In the genomic region with DNA sequence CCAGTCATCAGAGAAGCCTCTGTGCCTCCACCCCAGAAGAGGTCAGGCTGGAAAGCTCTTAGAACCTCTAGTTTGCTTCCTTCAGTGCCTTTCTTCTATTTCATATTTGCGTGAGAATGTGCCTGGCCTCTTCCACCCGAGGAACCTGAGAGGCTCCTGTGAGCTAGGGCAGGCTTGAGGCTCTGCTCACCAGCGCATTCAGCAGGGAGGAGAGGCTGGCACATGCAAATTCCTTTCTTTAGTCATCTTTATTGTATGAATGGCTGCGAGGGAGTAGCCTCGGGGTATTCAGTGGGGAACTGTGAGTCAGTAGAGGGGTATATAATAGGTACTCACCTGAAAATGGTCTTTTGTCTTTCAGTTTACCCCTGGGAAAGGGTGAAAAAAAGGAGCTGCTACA, we compare ENCODE assay signal across 12 cellular contexts.
A peak's percentile ranks its signal among the peaks of the same experiment; 100 is the strongest.
DNase-seq lines count a peak whose midpoint lies in the region; ATAC-seq and TF ChIP-seq lines count a peak whose summit lies in the region.
"Had no signal": no experiment of that assay in that cellular context is flagged by ENCODE, and none has a peak within 500 bp of the region (broad histone marks: within the 10 kb centered on the region; RNA-seq: fewer than 3 reads in every experiment).

No MANE protein-coding gene starts in this region.

- H3K27me3 ChIP-seq in A673 (replicated peaks; ENCODE audit: insufficient read depth, low read depth, low read length, poor library complexity): peaks cover 24% of the 10 kb centered on the region
- no peaks in the 10 kb centered on the region for H3K27me3 ChIP-seq in HUES64 (ENCODE audit: insufficient read depth, low read length)
- no peaks in the 10 kb centered on the region for H3K27me3 ChIP-seq in kidney epithelial cell (ENCODE audit: control insufficient read depth, insufficient read depth, low read length)

- peaks cover 19% of the 10 kb centered on the region for H3K4me1 ChIP-seq in A673 (ENCODE audit: insufficient read depth, low read length, poor library complexity, severe bottlenecking)
- peaks cover 64% of the 10 kb centered on the region for H3K4me1 ChIP-seq in HUES64 (ENCODE audit: insufficient read depth, low read length)

- peak; percentile 39 for DNase-seq in A673 (ENCODE audit: low spot score)
- peak; percentile 53 for DNase-seq in amniotic epithelial cell (ENCODE audit: low read depth)
- DNase-seq in kidney epithelial cell (ENCODE audit: low read depth): peak; percentile 56
- DNase-seq in amygdala (lab: John Stamatoyannopoulos, UW): no peak
- no peak for DNase-seq in NCI-H774 (lab: John Stamatoyannopoulos, UW)
- DNase-seq: activated T-cell treated with anti-CD3 and anti-CD28 coated beads for 4 hours; central memory CD4-positive, alpha-beta T cell; Kasumi-1; stimulated activated naive CD8-positive, alpha-beta T cell treated with anti-CD3 and anti-CD28 coated beads, Interleukin-15, Interleukin-2, amounts not matched to agents 100 U/mL and 50 U/mL, for 24 hours had no signal

- CTCF ChIA-PET in A673 (lab: Charles Lee): interaction anchor here (0.6 kb wide), 1 partner anchor 425 kb away, joined by 6 read pairs; no protein-coding TSS in a partner anchor

- H3K9ac ChIP-seq in HUES64 (ENCODE audit: low read depth, low read length): peak overlapping the region; percentile 33; the same call in 1 of the 2 replicates

- no TSS peak for BruUV-seq in A673 (replicated peaks; lab: Mats Ljungman, UMichigan)

- no peaks in the 10 kb centered on the region for H3K9me3 ChIP-seq in A673 (ENCODE audit: low read depth, low read length, poor library complexity, severe bottlenecking)
- H3K9me3 ChIP-seq in HUES64 (ENCODE audit: insufficient read depth, low read depth, low read length): no peaks in the 10 kb centered on the region

- ATAC-seq in HG02798 (IDR thresholded peaks at IDR 0.05; ENCODE audit: poor library complexity, unreplicated experiment): no peak
- ATAC-seq in HG02571 (IDR thresholded peaks at IDR 0.05; ENCODE audit: unreplicated experiment): no peak
- ATAC-seq: stimulated activated naive CD8-positive, alpha-beta T cell treated with anti-CD3 and anti-CD28 coated beads, Interleukin-15, Interleukin-2, amounts not matched to agents 100 U/mL and 50 U/mL, for 24 hours had no signal

- 11% methylated on average over 5 of the region's 5 CpGs for WGBS in HUES64

- no peak overlapping the region for H3K27ac ChIP-seq in A673 (ENCODE audit: low read depth, low read length, poor library complexity, severe bottlenecking)
- H3K27ac ChIP-seq in HUES64 (ENCODE audit: low read depth, low read length): peak overlapping the region; percentile 71

- TF ChIP-seq CTCF in A673 (conservative IDR thresholded peaks at IDR 0.05; ENCODE audit: low read depth, low read length) (no peak), kidney epithelial cell (IDR thresholded peaks at IDR 0.05; ENCODE audit: insufficient read depth, low read length, poor library complexity, severe bottlenecking) (no peak)

- intact Hi-C loops in A673 (cut with micrococcal nuclease; ENCODE audit: unreplicated experiment): loop anchor here (10.0 kb wide), 1 partner anchor 743 kb away; a partner anchor contains a TSS

- H3K36me3 ChIP-seq in A673 (ENCODE audit: insufficient read depth, low read length, poor library complexity, severe bottlenecking): no peaks in the 10 kb centered on the region
- no peaks in the 10 kb centered on the region for H3K36me3 ChIP-seq in HUES64 (ENCODE audit: insufficient read depth, low read length)
- no peaks in the 10 kb centered on the region for H3K36me3 ChIP-seq in kidney epithelial cell (ENCODE audit: control insufficient read depth, insufficient read depth, low read length)

- H3K4me3 ChIP-seq in A673 (ENCODE audit: low read depth, low read length, poor library complexity, severe bottlenecking) (no peak overlapping the region), HUES64 (ENCODE audit: low read length) (no peak overlapping the region), kidney epithelial cell (ENCODE audit: low read depth, low read length) (no peak overlapping the region)

- POLR2A ChIA-PET in A673 (lab: Charles Lee; ENCODE audit: low non-redundant PET): no interaction called here

Comparison
In these comparisons a context has a peak if more than half of its experiments do, and no peak if none do; other contexts are left out.
1. DNase-seq: peak in A673 (single experiment), amniotic epithelial cell (single experiment) and kidney epithelial cell (single experiment); none in amygdala (0 of 56) and NCI-H774 (single experiment).